Comparison of ENCODE assay signal across 35 cellular contexts in the genomic region with DNA sequence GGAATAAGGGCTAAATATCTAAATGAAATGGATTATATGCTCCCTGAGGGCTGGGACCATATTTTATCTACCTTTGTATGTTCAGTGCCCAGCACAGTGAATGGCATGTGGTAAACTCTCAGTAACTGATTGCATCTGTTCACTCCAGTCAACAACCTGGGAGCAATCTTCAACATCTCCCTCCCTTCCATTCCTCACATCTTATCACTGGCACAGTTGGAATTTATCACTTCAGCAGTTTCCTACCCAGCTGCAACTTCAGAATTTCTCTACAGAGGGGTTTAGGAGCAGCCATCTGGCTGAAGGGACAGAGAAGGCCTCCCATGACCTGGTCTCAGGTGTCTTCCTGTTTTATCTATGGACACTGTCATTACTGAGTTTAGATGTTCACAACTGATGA.
"Had no signal": no experiment of that assay in that cellular context is flagged by ENCODE, and none has a peak within 500 bp of the region (broad histone marks: within the 10 kb centered on the region; RNA-seq: fewer than 3 reads in every experiment).

No MANE protein-coding gene starts in this region.

- DNase-seq: activated CD4-positive, alpha-beta memory T cell treated with anti-CD3 and anti-CD28 coated beads, Interleukin-2, amount 10 ng/mL, durations not matched to agents 7 days and 5 days; activated CD4-positive, alpha-beta T cell treated with anti-CD3 and anti-CD28 coated beads for 1 hour; activated CD4-positive, alpha-beta T cell treated with anti-CD3 and anti-CD28 coated beads for 36 hours; activated CD4-positive, alpha-beta T cell treated with anti-CD3 and anti-CD28 coated beads for 48 hours; activated CD4-positive, alpha-beta T cell treated with anti-CD3 and anti-CD28 coated beads, Interleukin-2, amount 10 ng/mL, durations not matched to agents 7 days and 5 days; activated CD4-positive, alpha-beta T cell treated with anti-CD3 and anti-CD28 coated beads, Interleukin-2, amount 50 U/mL, for 48 hours; activated CD4-positive, CD25-positive, alpha-beta regulatory T cell; activated CD8-positive, alpha-beta memory T cell treated with anti-CD3 and anti-CD28 coated beads for 24 hours; activated CD8-positive, alpha-beta memory T cell treated with anti-CD3 and anti-CD28 coated beads, Interleukin-2, amount 10 ng/mL, durations not matched to agents 7 days and 5 days; activated CD8-positive, alpha-beta memory T cell treated with anti-CD3 and anti-CD28 coated beads, Interleukin-2, amount 50 U/mL, for 48 hours; activated CD8-positive, alpha-beta T cell treated with anti-CD3 and anti-CD28 coated beads, Interleukin-2, amount 10 ng/mL, durations not matched to agents 7 days and 5 days; activated effector memory CD4-positive, alpha-beta T cell treated with Interleukin-2 at 50 U/mL for 16 hours; activated gamma-delta T cell; activated naive CD4-positive, alpha-beta T cell treated with anti-CD3 and anti-CD28 coated beads, Interleukin-2, amount 10 ng/mL, durations not matched to agents 7 days and 5 days; activated naive CD4-positive, alpha-beta T cell treated with Interleukin-2 at 50 U/mL for 16 hours; activated T-cell treated with anti-CD3 and anti-CD28 coated beads, Interleukin-2, amount 50 U/mL, for 24 hours; activated T-cell treated with anti-CD3 and anti-CD28 coated beads, Interleukin-2, amount 50 U/mL, for 48 hours; adrenal gland; amniotic stem cell; aorta; body of pancreas; brain microvascular endothelial cell; central memory CD4-positive, alpha-beta T cell; T-helper 1 cell; T-helper 2 cell; T-helper 9 cell; WERI-Rb-1 had no signal

- H3K36me3 ChIP-seq: adrenal gland, brain microvascular endothelial cell, breast epithelium, WERI-Rb-1 had no signal

- H3K27ac Mint-ChIP-seq: activated CD4-positive, alpha-beta memory T cell treated with anti-CD3 and anti-CD28 coated beads, Interleukin-2, amount 10 ng/mL, durations not matched to agents 7 days and 5 days; activated CD4-positive, alpha-beta T cell treated with anti-CD3 and anti-CD28 coated beads for 36 hours; activated CD4-positive, alpha-beta T cell treated with anti-CD3 and anti-CD28 coated beads, Interleukin-2, amount 10 ng/mL, durations not matched to agents 7 days and 5 days; activated CD8-positive, alpha-beta memory T cell treated with anti-CD3 and anti-CD28 coated beads, Interleukin-2, amount 10 ng/mL, durations not matched to agents 7 days and 5 days; activated CD8-positive, alpha-beta T cell treated with anti-CD3 and anti-CD28 coated beads, Interleukin-2, amount 10 ng/mL, durations not matched to agents 7 days and 5 days; activated naive CD4-positive, alpha-beta T cell treated with anti-CD3 and anti-CD28 coated beads, Interleukin-2, amount 10 ng/mL, durations not matched to agents 7 days and 5 days; activated naive CD4-positive, alpha-beta T cell treated with anti-CD3 and anti-CD28 coated beads, Interleukin-2, amount 50 U/mL, for 24 hours; activated naive CD8-positive, alpha-beta T cell; activated T-cell treated with anti-CD3 and anti-CD28 coated beads, Interleukin-2, amount 50 U/mL, for 24 hours; activated T-helper 2 cell treated with anti-CD3 and anti-CD28 coated beads, Interferon-gamma antibody, Interleukin-2, Interleukin-4, amounts not matched to agents 10 μg/mL and 5 μg/mL and 100 μg/mL, durations not matched to agents 14 hours and 24 hours and 36 hours; T-helper 1 cell treated with Interleukin-12 subunit alpha and Interleukin-12 subunit beta and Interleukin-4 antibody, amounts not matched to agents 30 μg/mL and 1 μg/mL, for 36 hours; T-helper 2 cell treated with Interferon-gamma antibody and Interleukin-4, amounts not matched to agents 5 μg/mL and 100 μg/mL, for 36 hours; WTC11 had no signal

- H3K36me3 Mint-ChIP-seq: activated CD8-positive, alpha-beta memory T cell treated with anti-CD3 and anti-CD28 coated beads, Interleukin-2, amount 10 ng/mL, durations not matched to agents 7 days and 5 days; activated naive CD4-positive, alpha-beta T cell treated with anti-CD3 and anti-CD28 coated beads, Interleukin-2, amount 10 ng/mL, durations not matched to agents 7 days and 5 days; activated naive CD4-positive, alpha-beta T cell treated with anti-CD3 and anti-CD28 coated beads, Interleukin-2, amount 50 U/mL, for 24 hours; activated naive CD8-positive, alpha-beta T cell had no signal

- H3K27ac ChIP-seq: adrenal gland, body of pancreas, brain microvascular endothelial cell, breast epithelium, WERI-Rb-1 had no signal

- H3K4me3 ChIP-seq: adrenal gland, body of pancreas, breast epithelium had no signal

- H3K4me1 ChIP-seq: body of pancreas, breast epithelium had no signal

- H3K27me3 ChIP-seq: adrenal gland, body of pancreas, brain microvascular endothelial cell, breast epithelium had no signal

- H3K9me3 ChIP-seq: adrenal gland, body of pancreas, breast epithelium had no signal

- H3K9me3 Mint-ChIP-seq: activated CD4-positive, alpha-beta memory T cell treated with anti-CD3 and anti-CD28 coated beads, Interleukin-2, amount 10 ng/mL, durations not matched to agents 7 days and 5 days; activated CD4-positive, alpha-beta T cell treated with anti-CD3 and anti-CD28 coated beads, Interleukin-2, amount 10 ng/mL, durations not matched to agents 7 days and 5 days; activated naive CD4-positive, alpha-beta T cell treated with anti-CD3 and anti-CD28 coated beads, Interleukin-2, amount 10 ng/mL, durations not matched to agents 7 days and 5 days; activated naive CD4-positive, alpha-beta T cell treated with anti-CD3 and anti-CD28 coated beads, Interleukin-2, amount 50 U/mL, for 24 hours; activated T-cell treated with anti-CD3 and anti-CD28 coated beads, Interleukin-2, amount 50 U/mL, for 24 hours; activated T-helper 2 cell treated with anti-CD3 and anti-CD28 coated beads, Interferon-gamma antibody, Interleukin-2, Interleukin-4, amounts not matched to agents 10 μg/mL and 5 μg/mL and 100 μg/mL, durations not matched to agents 14 hours and 24 hours and 36 hours; T-helper 1 cell treated with Interleukin-12 subunit alpha and Interleukin-12 subunit beta and Interleukin-4 antibody, amounts not matched to agents 30 μg/mL and 1 μg/mL, for 36 hours; T-helper 2 cell treated with Interferon-gamma antibody and Interleukin-4, amounts not matched to agents 5 μg/mL and 100 μg/mL, for 36 hours had no signal

- ATAC-seq: activated CD4-positive, alpha-beta T cell treated with anti-CD3 and anti-CD28 coated beads for 36 hours; activated CD4-positive, CD25-positive, alpha-beta regulatory T cell treated with anti-CD3 and anti-CD28 coated beads, Interleukin-2, amount 50 U/mL, for 24 hours; activated CD8-positive, alpha-beta memory T cell treated with anti-CD3 and anti-CD28 coated beads, Interleukin-2, amount 10 ng/mL, durations not matched to agents 7 days and 5 days; activated CD8-positive, alpha-beta T cell treated with anti-CD3 and anti-CD28 coated beads, Interleukin-2, amount 10 ng/mL, durations not matched to agents 7 days and 5 days; body of pancreas; WTC11 had no signal

- H3K4me3 Mint-ChIP-seq: activated CD4-positive, alpha-beta memory T cell treated with anti-CD3 and anti-CD28 coated beads, Interleukin-2, amount 10 ng/mL, durations not matched to agents 7 days and 5 days; activated CD4-positive, alpha-beta T cell treated with anti-CD3 and anti-CD28 coated beads for 36 hours; activated CD4-positive, alpha-beta T cell treated with anti-CD3 and anti-CD28 coated beads, Interleukin-2, amount 10 ng/mL, durations not matched to agents 7 days and 5 days; activated CD8-positive, alpha-beta memory T cell treated with anti-CD3 and anti-CD28 coated beads, Interleukin-2, amount 10 ng/mL, durations not matched to agents 7 days and 5 days; activated CD8-positive, alpha-beta T cell treated with anti-CD3 and anti-CD28 coated beads, Interleukin-2, amount 10 ng/mL, durations not matched to agents 7 days and 5 days; activated naive CD4-positive, alpha-beta T cell treated with anti-CD3 and anti-CD28 coated beads, Interleukin-2, amount 10 ng/mL, durations not matched to agents 7 days and 5 days; activated naive CD4-positive, alpha-beta T cell treated with anti-CD3 and anti-CD28 coated beads, Interleukin-2, amount 50 U/mL, for 24 hours; activated naive CD8-positive, alpha-beta T cell; activated T-cell treated with anti-CD3 and anti-CD28 coated beads, Interleukin-2, amount 50 U/mL, for 24 hours; T-helper 1 cell treated with Interleukin-12 subunit alpha and Interleukin-12 subunit beta and Interleukin-4 antibody, amounts not matched to agents 30 μg/mL and 1 μg/mL, for 36 hours; T-helper 2 cell treated with Interferon-gamma antibody and Interleukin-4, amounts not matched to agents 5 μg/mL and 100 μg/mL, for 36 hours; WTC11 had no signal

- H3K4me1 Mint-ChIP-seq: activated CD4-positive, alpha-beta memory T cell treated with anti-CD3 and anti-CD28 coated beads, Interleukin-2, amount 10 ng/mL, durations not matched to agents 7 days and 5 days; activated CD4-positive, alpha-beta T cell treated with anti-CD3 and anti-CD28 coated beads for 36 hours; activated CD4-positive, alpha-beta T cell treated with anti-CD3 and anti-CD28 coated beads, Interleukin-2, amount 10 ng/mL, durations not matched to agents 7 days and 5 days; activated CD8-positive, alpha-beta memory T cell treated with anti-CD3 and anti-CD28 coated beads, Interleukin-2, amount 10 ng/mL, durations not matched to agents 7 days and 5 days; activated naive CD4-positive, alpha-beta T cell treated with anti-CD3 and anti-CD28 coated beads, Interleukin-2, amount 10 ng/mL, durations not matched to agents 7 days and 5 days; activated naive CD4-positive, alpha-beta T cell treated with anti-CD3 and anti-CD28 coated beads, Interleukin-2, amount 50 U/mL, for 24 hours; WTC11 had no signal
